ENCODE assay signal across 3 cellular contexts in genomic region chr7:12534046-12534445, GRCh38.
TF ChIP-seq lines count a peak whose summit lies in the region.

No MANE protein-coding gene starts in this region.

TF ChIP-seq in A549, 52 proteins besides CTCF, POLR2A, EP300 and RAD21:
- TF ChIP-seq RNF2 (IDR thresholded peaks at IDR 0.05; ENCODE audit: borderline replicate concordance, low read depth) = no peak
- TF ChIP-seq EHF (CRISPR knock-in tag; IDR thresholded peaks at IDR 0.05) = no peak
- peak; percentile 60 for TF ChIP-seq MAFK (IDR thresholded peaks at IDR 0.05; ENCODE audit: partially characterized antibody)
- no peak for TF ChIP-seq PBX3 (IDR thresholded peaks at IDR 0.05)
- TF ChIP-seq POLR2AphosphoS2 (conservative IDR thresholded peaks at IDR 0.05; ENCODE audit: low read length) = no peak
- no peak for TF ChIP-seq ATOH8 (CRISPR knock-in tag; IDR thresholded peaks at IDR 0.05; ENCODE audit: low read depth)

TF ChIP-seq in IMR-90, 13 proteins besides CTCF, POLR2A, EP300 and RAD21:
- no peak for TF ChIP-seq MXI1 (IDR thresholded peaks at IDR 0.05; ENCODE audit: borderline replicate concordance, low read depth, low read length)
- no peak for TF ChIP-seq BHLHE40 (IDR thresholded peaks at IDR 0.05; ENCODE audit: low read depth, low read length)
- no peak for TF ChIP-seq CEBPB (IDR thresholded peaks at IDR 0.05; ENCODE audit: low read depth, low read length)
- peak; percentile 50; the same call in 1 of the 2 replicates for TF ChIP-seq MAFK (IDR thresholded peaks at IDR 0.05; ENCODE audit: low read depth, low read length)

TF ChIP-seq in K562, 482 proteins besides CTCF, POLR2A, EP300 and RAD21:
- peak; percentile 31; the same call in 1 of the 2 replicates for TF ChIP-seq MAFF (IDR thresholded peaks at IDR 0.05; ENCODE audit: low read length)
- no peak for TF ChIP-seq SPI1 (IDR thresholded peaks at IDR 0.05; ENCODE audit: borderline replicate concordance, low read depth, low read length)
- TF ChIP-seq GTF2F1 (IDR thresholded peaks at IDR 0.05; ENCODE audit: low read depth, low read length) = no peak
- peak; percentile 68; the same call in 1 of the 2 replicates for TF ChIP-seq ZNF316 (IDR thresholded peaks at IDR 0.05)
- no peak for TF ChIP-seq ZNF407 (IDR thresholded peaks at IDR 0.05; ENCODE audit: low read depth)
- no peak for TF ChIP-seq ARID4B (CRISPR knock-in tag; IDR thresholded peaks at IDR 0.05)
- no peak for TF ChIP-seq TSHZ1 (CRISPR knock-in tag; IDR thresholded peaks at IDR 0.05)
- TF ChIP-seq FOXJ3 (CRISPR knock-in tag; IDR thresholded peaks at IDR 0.05) = no peak
- no peak for TF ChIP-seq SRSF9 (IDR thresholded peaks at IDR 0.05; ENCODE audit: borderline replicate concordance, low read depth, low read length)
- TF ChIP-seq USF2 (CRISPR knock-in tag; IDR thresholded peaks at IDR 0.05) = no peak
- TF ChIP-seq BACH1 (tag; IDR thresholded peaks at IDR 0.05) = no peak
- TF ChIP-seq NFXL1 (CRISPR knock-in tag; IDR thresholded peaks at IDR 0.05) = no peak
- TF ChIP-seq U2AF1 (optimal IDR thresholded peaks at IDR 0.05; ENCODE audit: low read depth, low read length) = no peak
- TF ChIP-seq SRSF3 (IDR thresholded peaks at IDR 0.05; ENCODE audit: insufficient read depth, low read length) = no peak
- no peak for TF ChIP-seq TEAD1 (CRISPR knock-in tag; IDR thresholded peaks at IDR 0.05)
- TF ChIP-seq ZNF79 (CRISPR knock-in tag; IDR thresholded peaks at IDR 0.05; ENCODE audit: low read depth) = no peak
- TF ChIP-seq ZNF695 (CRISPR knock-in tag; IDR thresholded peaks at IDR 0.05) = no peak
